8 cellular contexts compared by ENCODE assay signal in genomic region chr10:69392481-69393000, GRCh38. TPM values are rescaled to one million over a fixed set of nuclear protein-coding genes. Genes with fewer than 3 reads are reported as not detected.
DNase-seq lines count a peak whose midpoint lies in the region; ATAC-seq lines count a peak whose summit lies in the region.

No MANE protein-coding gene starts in this region.

- no peak overlapping the region for H3K23ac ChIP-seq in mesendoderm (ENCODE audit: low read length)

- H4K8ac ChIP-seq in mesendoderm (ENCODE audit: low read depth, low read length): no peak overlapping the region

- H2BK120ac ChIP-seq in mesendoderm (ENCODE audit: low read depth, low read length): no peak overlapping the region

- peak overlapping the region; percentile 13 for H3K9ac ChIP-seq in mesendoderm (ENCODE audit: low read length)

- ATAC-seq in GM18909 (IDR thresholded peaks at IDR 0.05; ENCODE audit: poor library complexity, unreplicated experiment): peak; percentile 88
- ATAC-seq in HG03439 (IDR thresholded peaks at IDR 0.05; ENCODE audit: unreplicated experiment): peak; percentile 69
- ATAC-seq in activated CD8-positive, alpha-beta T cell treated with anti-CD3 and anti-CD28 coated beads, Interleukin-2, amount 10 ng/mL, durations not matched to agents 7 days and 5 days: peak; percentile 92

- H3K4me3 ChIP-seq in effector memory CD4-positive, alpha-beta T cell (ENCODE audit: insufficient read depth, low read depth, low read length, poor library complexity, severe bottlenecking): no peak overlapping the region
- H3K4me3 ChIP-seq in mesendoderm (ENCODE audit: low read length): no peak overlapping the region

- H3K27me3 Mint-ChIP-seq in activated CD8-positive, alpha-beta T cell treated with anti-CD3 and anti-CD28 coated beads, Interleukin-2, amount 10 ng/mL, durations not matched to agents 7 days and 5 days (ENCODE audit: low read depth): no peaks in the 10 kb centered on the region

- H3K56ac ChIP-seq in mesendoderm (ENCODE audit: low read length): peak overlapping the region; percentile 69

- no peak overlapping the region for H2AK5ac ChIP-seq in mesendoderm (ENCODE audit: low read length)

- peak overlapping the region; percentile 71 for H3K27ac Mint-ChIP-seq in activated CD8-positive, alpha-beta T cell treated with anti-CD3 and anti-CD28 coated beads, Interleukin-2, amount 10 ng/mL, durations not matched to agents 7 days and 5 days

- no CpG with 5 or more reads among the region's 7 CpGs for WGBS in mesendoderm (ENCODE audit: extremely low coverage, insufficient coverage, low lambda C conversion rate)

- peaks cover 67% of the 10 kb centered on the region for H3K36me3 Mint-ChIP-seq in activated CD8-positive, alpha-beta T cell treated with anti-CD3 and anti-CD28 coated beads, Interleukin-2, amount 10 ng/mL, durations not matched to agents 7 days and 5 days (ENCODE audit: low read depth)

- CTCF ChIA-PET in activated CD8-positive, alpha-beta T cell treated with anti-CD3 and anti-CD28 coated beads, Interleukin-2, amount 10 ng/mL, durations not matched to agents 7 days and 5 days (lab: Charles Lee): interaction anchor here (0.6 to 7.4 kb wide), 30 partner anchors 9 to 402 kb away, joined by 3 to 173 read pairs (median 4); no protein-coding TSS in a partner anchor

- peaks cover 76% of the 10 kb centered on the region for H3K36me3 ChIP-seq in effector memory CD4-positive, alpha-beta T cell (ENCODE audit: control insufficient read depth, insufficient read depth, low read length)
- peaks cover 13% of the 10 kb centered on the region for H3K36me3 ChIP-seq in mesendoderm (ENCODE audit: control insufficient read depth, insufficient read depth, low read length)

- peak; percentile 75 to 77 for DNase-seq in AML-193 (lab: John Stamatoyannopoulos, UW)
- peak; percentile 73 for DNase-seq in NCI-H774 (lab: John Stamatoyannopoulos, UW)
- peak; percentile 90 for DNase-seq in activated CD8-positive, alpha-beta T cell treated with anti-CD3 and anti-CD28 coated beads, Interleukin-2, amount 10 ng/mL, durations not matched to agents 7 days and 5 days
- DNase-seq in effector memory CD4-positive, alpha-beta T cell: peak; percentile 65 to 70 (median 66)
- peak; percentile 96 for DNase-seq in mesendoderm
- DNase-seq in stimulated activated CD8-positive, alpha-beta memory T cell treated with anti-CD3 and anti-CD28 coated beads, Interleukin-2, amount 100 ng/mL, for 48 hours (ENCODE audit: low read depth in 2 of 2): peak; percentile 66 to 68

- no peak overlapping the region for H3K4ac ChIP-seq in mesendoderm (ENCODE audit: low read depth, low read length)

- POLR2A ChIA-PET in activated CD8-positive, alpha-beta T cell treated with anti-CD3 and anti-CD28 coated beads, Interleukin-2, amount 10 ng/mL, durations not matched to agents 7 days and 5 days (lab: Charles Lee): interaction anchor here (0.7 kb wide), 1 partner anchor 129 kb away, joined by 3 read pairs; no protein-coding TSS in a partner anchor

- H3K4me1 Mint-ChIP-seq in activated CD8-positive, alpha-beta T cell treated with anti-CD3 and anti-CD28 coated beads, Interleukin-2, amount 10 ng/mL, durations not matched to agents 7 days and 5 days (ENCODE audit: low read depth): peaks cover 29% of the 10 kb centered on the region

- H3K27me3 ChIP-seq in effector memory CD4-positive, alpha-beta T cell (replicated peaks; ENCODE audit: control insufficient read depth, insufficient read depth, low read length, poor library complexity, severe bottlenecking): no peaks in the 10 kb centered on the region
- no peaks in the 10 kb centered on the region for H3K27me3 ChIP-seq in mesendoderm (ENCODE audit: insufficient read depth, low read length, poor library complexity)

- no peak overlapping the region for H3K4me2 ChIP-seq in mesendoderm (ENCODE audit: low read length)

- H3K27ac ChIP-seq in effector memory CD4-positive, alpha-beta T cell (ENCODE audit: insufficient read depth, low read length, poor library complexity, severe bottlenecking): no peak overlapping the region
- H3K27ac ChIP-seq in mesendoderm (ENCODE audit: low read depth, low read length): no peak overlapping the region

- no peak overlapping the region for H2BK15ac ChIP-seq in mesendoderm (replicated peaks; ENCODE audit: low read depth)

- no peaks in the 10 kb centered on the region for H3K9me3 Mint-ChIP-seq in activated CD8-positive, alpha-beta T cell treated with anti-CD3 and anti-CD28 coated beads, Interleukin-2, amount 10 ng/mL, durations not matched to agents 7 days and 5 days (ENCODE audit: insufficient read depth)

- peaks cover 6% of the 10 kb centered on the region for H3K4me1 ChIP-seq in effector memory CD4-positive, alpha-beta T cell (ENCODE audit: control insufficient read depth, insufficient read depth, low read length, poor library complexity, severe bottlenecking)
- H3K4me1 ChIP-seq in mesendoderm (ENCODE audit: control insufficient read depth, low read depth, low read length): peaks cover 8% of the 10 kb centered on the region

- H3K79me2 ChIP-seq in mesendoderm (ENCODE audit: control insufficient read depth, insufficient read depth, low read length): no peaks in the 10 kb centered on the region

- no peak overlapping the region for H3K18ac ChIP-seq in mesendoderm (ENCODE audit: low read length)

- H3K79me1 ChIP-seq in mesendoderm (ENCODE audit: low read length): peaks cover 10% of the 10 kb centered on the region

- no peaks in the 10 kb centered on the region for H3K9me3 ChIP-seq in effector memory CD4-positive, alpha-beta T cell (ENCODE audit: control insufficient read depth, low read length)

- no peak overlapping the region for H4K5ac ChIP-seq in mesendoderm (ENCODE audit: low read length)

- no peak overlapping the region for H3K4me3 Mint-ChIP-seq in activated CD8-positive, alpha-beta T cell treated with anti-CD3 and anti-CD28 coated beads, Interleukin-2, amount 10 ng/mL, durations not matched to agents 7 days and 5 days

- no peak overlapping the region for H2BK5ac ChIP-seq in mesendoderm (ENCODE audit: low read length)

RNA-seq across cellular contexts. Expression of gene TACR2, which starts 24.2 kb away (rescaled TPM):
- total RNA-seq in activated CD8-positive, alpha-beta T cell treated with anti-CD3 and anti-CD28 coated beads, Interleukin-2, amount 10 ng/mL, durations not matched to agents 7 days and 5 days: not detected
- 0.01 TPM for polyA plus RNA-seq in mesendoderm (2013, experiment 1 of 2)
- 0.03 TPM for polyA plus RNA-seq in mesendoderm (2013, experiment 2 of 2)

RNA-seq across cellular contexts. Expression of gene TSPAN15, which starts 58.7 kb away (rescaled TPM):
- 1 to 10 TPM; 3.8 to 4.7 TPM for total RNA-seq in activated CD8-positive, alpha-beta T cell treated with anti-CD3 and anti-CD28 coated beads, Interleukin-2, amount 10 ng/mL, durations not matched to agents 7 days and 5 days
- polyA plus RNA-seq in mesendoderm (2013, experiment 1 of 2): 1.3 TPM
- polyA plus RNA-seq in mesendoderm (2013, experiment 2 of 2): 1.3 TPM
